ENCODE assay signal across 8 cellular contexts in the genomic region with DNA sequence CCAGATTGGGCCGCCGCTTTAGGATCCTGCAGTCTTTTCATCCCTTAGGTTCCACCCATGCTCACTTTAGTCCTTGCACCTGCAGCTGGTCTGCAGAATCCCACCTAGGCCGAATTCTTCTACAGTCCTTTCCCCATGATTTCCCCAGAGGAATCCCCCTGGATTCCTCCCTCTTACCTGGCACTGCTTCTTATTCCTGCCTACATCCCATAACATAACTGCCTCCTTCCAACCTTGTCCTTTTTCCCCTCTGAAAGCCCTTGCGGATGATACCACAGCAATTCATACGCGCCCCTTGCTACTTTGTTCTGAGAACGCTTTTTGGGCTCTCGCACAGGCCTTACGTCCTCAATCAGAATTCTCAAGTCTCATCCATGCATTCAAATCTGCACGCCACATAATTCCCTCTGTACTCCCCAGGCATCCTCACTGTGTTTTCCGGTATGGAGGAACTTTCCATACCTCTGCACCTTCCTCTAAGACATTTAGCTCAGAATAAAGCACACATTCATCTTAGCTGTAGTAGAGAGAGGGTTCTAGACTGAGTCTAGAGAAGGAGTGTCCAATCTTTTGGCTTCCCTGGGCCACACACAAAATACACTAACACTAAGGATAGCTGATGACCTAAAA. TPM values are rescaled to one million over a fixed set of nuclear protein-coding genes. Genes with fewer than 3 reads are reported as not detected.
DNase-seq lines count a peak whose midpoint lies in the region; ATAC-seq, FAIRE-seq and TF ChIP-seq lines count a peak whose summit lies in the region.

No MANE protein-coding gene starts in this region.

- H3K9me3 ChIP-seq in MM.1S (replicated peaks; ENCODE audit: insufficient read depth, low read length) = no peaks in the 10 kb centered on the region
- no peaks in the 10 kb centered on the region for H3K9me3 ChIP-seq in K562 (replicated peaks; ENCODE audit: control insufficient read depth, insufficient read depth, low read depth, low read length)

- TSS peak; percentile 56 for BruUV-seq in K562 (replicated peaks; lab: Mats Ljungman, UMichigan)

- TF ChIP-seq CTCF in MM.1S (IDR thresholded peaks at IDR 0.05; ENCODE audit: low read length) (no peak), K562 (IDR thresholded peaks at IDR 0.05 in 2 of 3, conservative IDR thresholded peaks at IDR 0.05 in 1 of 3; ENCODE audit: insufficient read depth in 2 of 3, low read depth in 1 of 3, low read length in 3 of 3) (no peak), kidney epithelial cell (IDR thresholded peaks at IDR 0.05; ENCODE audit: insufficient read depth, low read length, poor library complexity, severe bottlenecking) (no peak)

- H2AFZ ChIP-seq in MM.1S (ENCODE audit: low read length) (peak overlapping the region; percentile 64), K562 (ENCODE audit: low read depth, low read length) (peak overlapping the region; percentile 99)

- H3K79me2 ChIP-seq in MM.1S (ENCODE audit: low read length) = peaks cover 32% of the 10 kb centered on the region
- H3K79me2 ChIP-seq in K562 (ENCODE audit: control insufficient read depth, insufficient read depth, low read length) = peaks cover 31% of the 10 kb centered on the region

- TF ChIP-seq POLR2A in K562 (conservative IDR thresholded peaks at IDR 0.05) = no peak

- TF ChIP-seq RAD21 in K562 (CRISPR knock-in tag; conservative IDR thresholded peaks at IDR 0.05 in 1 of 2, IDR thresholded peaks at IDR 0.05 in 1 of 2) = no peak

- no peaks in the 10 kb centered on the region for H3K9me2 ChIP-seq in MM.1S (replicated peaks; ENCODE audit: insufficient read depth, low read length)

- H3K36me3 ChIP-seq in MM.1S (replicated peaks; ENCODE audit: insufficient read depth, low read length) = no peaks in the 10 kb centered on the region
- peaks cover 11% of the 10 kb centered on the region; the same call in 2 of the 3 replicates for H3K36me3 ChIP-seq in K562 (ENCODE audit: control insufficient read depth, insufficient read depth, low read length)
- no peaks in the 10 kb centered on the region for H3K36me3 ChIP-seq in kidney epithelial cell (ENCODE audit: control insufficient read depth, insufficient read depth, low read length)

- POLR2A ChIA-PET in K562 (lab: Yijun Ruan, JAX) = interaction anchor here (0.6 to 2.2 kb wide), 6 partner anchors 9 to 254 kb away, joined by 3 to 14 read pairs (median 6); no protein-coding TSS in a partner anchor

- H3K9ac ChIP-seq in MM.1S (ENCODE audit: low read length) (peak overlapping the region; percentile 96), K562 (ENCODE audit: insufficient read depth in 1 of 2, low read depth in 2 of 2, low read length in 2 of 2) (peak overlapping the region; percentile 86 to 96)

- no peaks in the 10 kb centered on the region for H3K9me3 Mint-ChIP-seq in stimulated activated memory B cell treated with anti-CD40 and anti-IgM and Interleukin-4, amounts not matched to agents 10 μg/mL and 1 μg/mL and 100 μg/mL, for 72 hours

- in situ Hi-C loops in K562 (cut with MboI) = no loop called here

- intact Hi-C loops in K562 (cut with micrococcal nuclease) = loop anchor here (5.0 kb wide), 1 partner anchor 247 kb away; no protein-coding TSS in a partner anchor

- H3K27ac Mint-ChIP-seq in stimulated activated memory B cell treated with anti-CD40 and anti-IgM and Interleukin-4, amounts not matched to agents 10 μg/mL and 1 μg/mL and 100 μg/mL, for 72 hours = peak overlapping the region; percentile 83

- peak overlapping the region; percentile 95 for H3K4me2 ChIP-seq in MM.1S (ENCODE audit: low read depth, low read length)
- H3K4me2 ChIP-seq in K562 (ENCODE audit: insufficient read depth, low read length) = peak overlapping the region; percentile 85

- TF ChIP-seq EP300 in K562 (IDR thresholded peaks at IDR 0.05; ENCODE audit: low read length) = no peak

- H3K4me3 ChIP-seq in MM.1S (ENCODE audit: low read length) (peak overlapping the region; percentile 84), K562 (peak overlapping the region; percentile 74), kidney epithelial cell (ENCODE audit: low read depth, low read length) (peak overlapping the region; percentile 73)

- H4K20me1 ChIP-seq in MM.1S (ENCODE audit: insufficient read depth, low read length) (no peaks in the 10 kb centered on the region), K562 (replicated peaks; ENCODE audit: control insufficient read depth, insufficient read depth, low read length) (no peaks in the 10 kb centered on the region)

- H3K36me3 Mint-ChIP-seq in stimulated activated memory B cell treated with anti-CD40 and anti-IgM and Interleukin-4, amounts not matched to agents 10 μg/mL and 1 μg/mL and 100 μg/mL, for 72 hours = peaks cover 24% of the 10 kb centered on the region

- H3K4me1 Mint-ChIP-seq in stimulated activated memory B cell treated with anti-CD40 and anti-IgM and Interleukin-4, amounts not matched to agents 10 μg/mL and 1 μg/mL and 100 μg/mL, for 72 hours = peaks cover 51% of the 10 kb centered on the region

- FAIRE-seq in GM19239 (lab: Jason Lieb, UNC) (peak; percentile 49), K562 (lab: Jason Lieb, UNC) (peak; percentile 56)

- CTCF ChIA-PET in K562 (lab: Yijun Ruan, JAX; ENCODE audit: low intra/inter-chr PET ratio) = no interaction called here

- H3K27ac ChIP-seq in MM.1S (ENCODE audit: low read length) (peak overlapping the region; percentile 47; the same call in 1 of the 2 replicates), K562 (ENCODE audit: extremely low read depth, low read depth, low read length) (peak overlapping the region; percentile 66)

- H3K4me1 ChIP-seq in MM.1S (ENCODE audit: low read length) (peaks cover 9% of the 10 kb centered on the region), K562 (replicated peaks in 1 of 2; ENCODE audit: control insufficient read depth in 2 of 2, insufficient read depth in 2 of 2, low read length in 2 of 2) (peaks cover 3 to 11% of the 10 kb centered on the region in 2 experiments; a peak in 4 of 5 replicates)

- H3F3A ChIP-seq in MM.1S (ENCODE audit: insufficient read depth, low read length) = peaks cover 5% of the 10 kb centered on the region; the same call in 1 of the 2 replicates

- ATAC-seq in K562 = peak; percentile 53
- ATAC-seq in stimulated activated memory B cell treated with anti-CD40 and anti-IgM and Interleukin-4, amounts not matched to agents 10 μg/mL and 1 μg/mL and 100 μg/mL, for 72 hours = no peak

- H3K4me3 Mint-ChIP-seq in stimulated activated memory B cell treated with anti-CD40 and anti-IgM and Interleukin-4, amounts not matched to agents 10 μg/mL and 1 μg/mL and 100 μg/mL, for 72 hours = peak overlapping the region; percentile 88

- DNase-seq in GM19239 (ENCODE audit: insufficient read length, low spot score) (no peak), MM.1S (no peak), K562 (ENCODE audit: extremely low read depth in 1 of 4, low spot score in 3 of 4) (peak in 1 of 4 experiments; percentile 32), kidney epithelial cell (ENCODE audit: low read depth) (no peak), HuH-7.5 (ENCODE audit: low spot score) (no peak), GDM1 (lab: John Stamatoyannopoulos, UW) (no peak), islet precursor cell (no peak)

- H3K27me3 ChIP-seq in MM.1S (replicated peaks; ENCODE audit: insufficient read depth, low read length) (no peaks in the 10 kb centered on the region), K562 (ENCODE audit: control insufficient read depth in 2 of 2, insufficient read depth in 2 of 2, low read length in 2 of 2) (no peaks in the 10 kb centered on the region), kidney epithelial cell (ENCODE audit: control insufficient read depth, insufficient read depth, low read length) (no peaks in the 10 kb centered on the region)

- 2% methylated on average over 11 of the region's 11 CpGs for WGBS in K562 (ENCODE audit: insufficient coverage, low coverage, missing lambda C conversion rate)

- peaks cover 19% of the 10 kb centered on the region for H3K27me3 Mint-ChIP-seq in stimulated activated memory B cell treated with anti-CD40 and anti-IgM and Interleukin-4, amounts not matched to agents 10 μg/mL and 1 μg/mL and 100 μg/mL, for 72 hours

- H3K9me1 ChIP-seq in K562 (ENCODE audit: control insufficient read depth, insufficient read depth, low read length) = no peaks in the 10 kb centered on the region

RNA-seq across cellular contexts. Expression of a gene that starts 0.6 kb away (rescaled TPM):
- 36.6 and 64.0 TPM in 2 replicates for total RNA-seq in K562 (2011; cell fraction: chromatin; rRNA removed; ENCODE audit: low replicate concordance)
- total RNA-seq in K562 (2011; cell fraction: nucleolus; rRNA removed) = 19.7 and 27.4 TPM in 2 replicates
- 32.8 and 57.2 TPM in 2 replicates for total RNA-seq in K562 (2011; cell fraction: nucleoplasm; rRNA removed)
- total RNA-seq in K562 (2014; rRNA removed) (24.7 and 32.2 TPM in 2 replicates), K562 (2014; rRNA removed; fragmentation: Illumina TruSeq; extraction: Trizol) (32.9 and 34.8 TPM in 2 replicates), K562 (2015; rRNA removed; fragmentation: Illumina TruSeq; extraction: Trizol) (34.8 and 35.2 TPM in 2 replicates), K562 (2021) (28.2 and 28.7 TPM in 2 replicates), kidney epithelial cell (60.6 and 72.6 TPM in 2 replicates)
- polyA plus RNA-seq in K562 (2011; rRNA removed) (35.9 and 36.1 TPM in 2 replicates), K562 (2014; fragmentation: Illumina TruSeq; extraction: Trizol) (30.5 and 37.3 TPM in 2 replicates), K562 (2014; fragmentation: Nextera tagmentation; extraction: Ambion mirVana) (10 to 100 TPM; 15.9 to 23.1 TPM), K562 (2014; rRNA removed) (28.5 and 29.9 TPM in 2 replicates)
- polyA plus RNA-seq in K562 (2011; cell fraction: cytosol; rRNA removed) = 24.3 and 31.5 TPM in 2 replicates
- 13.4 and 15.1 TPM in 2 replicates for polyA plus RNA-seq in K562 (2011; cell fraction: nucleus; rRNA removed)
- polyA plus RNA-seq in K562 (2012) = 21.9 and 32.3 TPM in 2 replicates
- 56.9 and 64.1 TPM in 2 replicates for polyA minus RNA-seq in K562 (2011; rRNA and poly(A)+ RNA removed)
- polyA minus RNA-seq in K562 (2011; cell fraction: cytosol; rRNA and poly(A)+ RNA removed) = 21.5 and 25.9 TPM in 2 replicates
- polyA minus RNA-seq in K562 (2011; cell fraction: nucleus; rRNA and poly(A)+ RNA removed) = 20.3 and 41.9 TPM in 2 replicates

RNA-seq across cellular contexts. Expression of a gene that starts 14.5 kb away (rescaled TPM):
- total RNA-seq in K562 (2011; cell fraction: chromatin; rRNA removed; ENCODE audit: low replicate concordance) = 0.44 and 0.67 TPM in 2 replicates
- 0.66 and 1.0 TPM in 2 replicates for total RNA-seq in K562 (2011; cell fraction: nucleolus; rRNA removed)
- total RNA-seq in K562 (2011; cell fraction: nucleoplasm; rRNA removed) = 0.61 and 0.66 TPM in 2 replicates
- total RNA-seq in K562 (2014; rRNA removed) (1.1 and 1.8 TPM in 2 replicates), K562 (2014; rRNA removed; fragmentation: Illumina TruSeq; extraction: Trizol) (0.76 and 0.86 TPM in 2 replicates), K562 (2015; rRNA removed; fragmentation: Illumina TruSeq; extraction: Trizol) (0.98 and 1.0 TPM in 2 replicates), K562 (2021) (1.0 and 1.2 TPM in 2 replicates), kidney epithelial cell (52.0 and 55.9 TPM in 2 replicates)
- polyA plus RNA-seq in K562 (2011; rRNA removed) (0.03 and 0.24 TPM in 2 replicates), K562 (2014; fragmentation: Illumina TruSeq; extraction: Trizol) (0.73 and 0.74 TPM in 2 replicates), K562 (2014; fragmentation: Nextera tagmentation; extraction: Ambion mirVana) (under 1 TPM; 0.24 to 0.34 TPM), K562 (2014; rRNA removed) (0.81 and 0.94 TPM in 2 replicates)
- 0.07 and 0.40 TPM in 2 replicates for polyA plus RNA-seq in K562 (2011; cell fraction: cytosol; rRNA removed)
- polyA plus RNA-seq in K562 (2011; cell fraction: nucleus; rRNA removed) = 0.06 and 0.59 TPM in 2 replicates
- polyA plus RNA-seq in K562 (2012) = 0.82 and 2.1 TPM in 2 replicates
- 0.18 and 0.36 TPM in 2 replicates for polyA minus RNA-seq in K562 (2011; rRNA and poly(A)+ RNA removed)
- not detected in 2 replicates for polyA minus RNA-seq in K562 (2011; cell fraction: cytosol; rRNA and poly(A)+ RNA removed)
- 0.33 TPM in 1 of 2 replicates, not detected in the other for polyA minus RNA-seq in K562 (2011; cell fraction: nucleus; rRNA and poly(A)+ RNA removed)

Comparison
In these comparisons a context has a peak if more than half of its experiments do, and no peak if none do; other contexts are left out.
1. RNA of a gene that starts 14.5 kb away (total RNA-seq): 52.0 to 55.9 TPM in kidney epithelial cell; 0.44 to 1.8 TPM in K562; every median in the first group is over 10 times any median in the second.
2. Peak in every context shown above with its lines, with median percentiles within 50 percentile points of each other: H3K4me3 ChIP-seq.